Comparison of ENCODE assay signal across 10 cellular contexts in genomic region chr11:102523887-102524286, GRCh38. TPM values are rescaled to one million over a fixed set of nuclear protein-coding genes. Genes with fewer than 3 reads are reported as not detected.
"Had no signal": no experiment of that assay in that cellular context is flagged by ENCODE, and none has a peak within 500 bp of the region (broad histone marks: within the 10 kb centered on the region; RNA-seq: fewer than 3 reads in every experiment).

No MANE protein-coding gene starts in this region.

- H3K9me3 Mint-ChIP-seq: HFFc6 had no signal

- H3K9me3 ChIP-seq: HAP-1 had no signal

- H2AFZ ChIP-seq: GM23248 had no signal

- H3K4me3 Mint-ChIP-seq: HFFc6, IgD-negative memory B cell had no signal

- ATAC-seq: HCT116, HepG2 had no signal

- H3K27ac ChIP-seq: GM23248, HL-60 had no signal

- H3K9ac ChIP-seq: GM23248 had no signal

- H3K4me1 ChIP-seq: HAP-1 had no signal

- H3K4me3 ChIP-seq: GM23248, HAP-1 had no signal

- H3K27ac Mint-ChIP-seq: HFFc6, IgD-negative memory B cell had no signal

- DNase-seq: GM23248, H7, HFFc6, KBM-7 had no signal

- H3K36me3 ChIP-seq: HAP-1 had no signal

RNA-seq across cellular contexts. Expression of gene MMP7, which starts 6.7 kb away (rescaled TPM):
- total RNA-seq: GM23248, H7, HepG2, HFFc6, HT1080 had no signal
- polyA plus RNA-seq: GM23248, IgD-negative memory B cell had no signal
